ENCODE assay signal across 1 cellular context in genomic region chr1:3021233-3021671, GRCh38.
TF ChIP-seq lines count a peak whose summit lies in the region.

Gene ACTRT2, plus strand, starts transcription at chr1:3021467. Its CDS starts 220 bp downstream, at chr1:3021687.

TF ChIP-seq in H1, 55 proteins besides CTCF, POLR2A, EP300 and RAD21 (continued from another document):
- TF ChIP-seq USF2 (IDR thresholded peaks at IDR 0.05; ENCODE audit: low read length): no peak
- no peak for TF ChIP-seq ATF2 (IDR thresholded peaks at IDR 0.05; ENCODE audit: low read length)
- no peak for TF ChIP-seq POLR2AphosphoS5 (IDR thresholded peaks at IDR 0.05; ENCODE audit: low read depth, low read length)
- no peak for TF ChIP-seq TBP (IDR thresholded peaks at IDR 0.05; ENCODE audit: low read depth, low read length)
- no peak for TF ChIP-seq RBBP5 (IDR thresholded peaks at IDR 0.05; ENCODE audit: borderline replicate concordance, low read depth, low read length)
- TF ChIP-seq CBX8 (IDR thresholded peaks at IDR 0.05; ENCODE audit: borderline replicate concordance, low read depth, low read length): no peak
- TF ChIP-seq ASH2L (IDR thresholded peaks at IDR 0.05; ENCODE audit: low read length): no peak
- no peak for TF ChIP-seq EGR1 (IDR thresholded peaks at IDR 0.05; ENCODE audit: borderline replicate concordance, low read depth, low read length)
- TF ChIP-seq SP1 (IDR thresholded peaks at IDR 0.05; ENCODE audit: low read depth, low read length): no peak
TF ChIP-seq in H1: peak in this region for 0.
